Comparison of ENCODE assay signal across 15 cellular contexts in the genomic region with DNA sequence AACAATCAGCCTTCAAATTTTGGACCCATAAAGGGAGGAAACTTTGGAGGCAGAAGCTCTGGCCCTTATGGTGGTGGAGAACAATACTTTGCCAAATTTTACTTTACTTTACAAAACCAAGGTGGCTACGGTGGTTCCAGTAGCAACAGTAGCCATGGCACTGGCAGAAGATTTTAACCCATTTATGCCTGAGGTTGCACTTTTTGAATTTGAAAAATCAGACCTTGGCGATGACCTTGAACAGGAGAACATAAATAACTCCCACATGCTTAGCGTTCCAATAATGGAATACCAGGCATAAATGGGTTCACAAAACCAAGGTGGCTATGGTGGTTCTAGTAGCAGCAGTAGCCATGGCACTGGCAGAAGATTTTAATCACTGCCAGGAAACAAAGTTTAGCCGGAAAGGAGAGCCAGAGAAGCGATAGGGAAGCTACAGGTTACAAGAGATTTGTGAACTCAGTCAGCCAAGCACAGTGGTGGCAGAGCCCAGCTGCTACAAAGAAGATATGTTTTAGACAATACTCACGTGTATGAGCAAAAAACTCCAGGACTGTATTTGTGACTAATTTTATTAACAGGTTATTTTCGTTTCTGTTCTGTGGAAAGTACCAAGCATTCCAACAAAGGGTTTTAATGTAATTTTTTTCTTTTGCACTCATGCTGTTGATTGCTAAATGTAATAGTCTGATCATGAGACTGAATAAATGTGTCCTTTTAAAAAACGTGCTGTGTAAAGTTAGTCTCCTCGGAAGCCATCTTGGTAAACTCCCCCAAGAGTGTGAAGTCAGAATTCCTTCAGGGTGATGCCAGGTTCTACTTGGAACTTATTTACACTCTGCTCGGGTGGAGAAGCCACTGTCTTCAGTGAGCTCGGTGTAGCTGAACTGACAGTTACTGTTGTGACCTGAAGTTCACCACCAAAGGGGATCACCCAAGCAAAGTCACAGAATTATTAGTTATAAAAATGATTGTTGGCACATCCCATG. TPM values are rescaled to one million over a fixed set of nuclear protein-coding genes. Genes with fewer than 3 reads are reported as not detected.
A peak's percentile ranks its signal among the peaks of the same experiment; 100 is the strongest.
DNase-seq lines count a peak whose midpoint lies in the region; ATAC-seq and TF ChIP-seq lines count a peak whose summit lies in the region.
"Had no signal": no experiment of that assay in that cellular context is flagged by ENCODE, and none has a peak within 500 bp of the region (broad histone marks: within the 10 kb centered on the region; RNA-seq: fewer than 3 reads in every experiment).

No MANE protein-coding gene starts in this region.

- DNase-seq in activated B cell treated with CpG ODN at 0.5 μM for 24 hours (no peak), NCI-H187 treated with DMSO at 0.1 percent for 48 hours (lab: John Stamatoyannopoulos, UW) (no peak), DMS 273 treated with DMSO at 0.1 percent for 48 hours (lab: John Stamatoyannopoulos, UW) (no peak), activated gamma-delta T cell treated with Interleukin-2 at 50 U/mL for 16 hours (no peak)
- no peak for DNase-seq in activated naive CD4-positive, alpha-beta T cell treated with Interleukin-2 at 50 U/mL for 16 hours
- DNase-seq: activated CD8-positive, alpha-beta memory T cell treated with anti-CD3 and anti-CD28 coated beads for 24 hours; NCI-H2171 treated with DMSO at 0.1 percent for 48 hours; OCI-M1; stimulated activated naive CD8-positive, alpha-beta T cell treated with anti-CD3 and anti-CD28 coated beads, Interleukin-15, Interleukin-2, amounts not matched to agents 100 U/mL and 50 U/mL, for 24 hours had no signal

- POLR2A ChIA-PET in activated B cell treated with CpG ODN at 0.5 μM for 24 hours (lab: Charles Lee) = interaction anchor here (0.6 to 1.3 kb wide), 3 partner anchors 22 to 291 kb away, joined by 3 to 7 read pairs (median 3); no protein-coding TSS in a partner anchor

- no peak for TF ChIP-seq CTCF in activated B cell treated with CpG ODN at 0.5 μM for 24 hours (IDR thresholded peaks at IDR 0.05)

- no peaks in the 10 kb centered on the region for H3K27me3 Mint-ChIP-seq in activated B cell treated with CpG ODN at 0.5 μM for 24 hours
- H3K27me3 Mint-ChIP-seq: activated naive CD8-positive, alpha-beta T cell had no signal

- H3K36me3 Mint-ChIP-seq in activated B cell treated with CpG ODN at 0.5 μM for 24 hours (ENCODE audit: low read depth) = peaks cover 21% of the 10 kb centered on the region

- peak; percentile 53 for ATAC-seq in GM18502 (IDR thresholded peaks at IDR 0.05; ENCODE audit: poor library complexity, unreplicated experiment)
- ATAC-seq in GM19395 (IDR thresholded peaks at IDR 0.05; ENCODE audit: unreplicated experiment) = peak; percentile 42
- peak; percentile 38 for ATAC-seq in HG02884 (IDR thresholded peaks at IDR 0.05; ENCODE audit: unreplicated experiment)
- peak; percentile 66 for ATAC-seq in activated B cell treated with CpG ODN at 0.5 μM for 24 hours (ENCODE audit: low read depth)
- ATAC-seq: stimulated activated naive CD8-positive, alpha-beta T cell treated with anti-CD3 and anti-CD28 coated beads, Interleukin-15, Interleukin-2, amounts not matched to agents 100 U/mL and 50 U/mL, for 24 hours had no signal

- intact Hi-C loops in activated B cell treated with CpG ODN at 0.5 μM for 24 hours (cut with micrococcal nuclease) = no loop called here

- H3K9me3 Mint-ChIP-seq in activated B cell treated with CpG ODN at 0.5 μM for 24 hours = no peaks in the 10 kb centered on the region
- H3K9me3 Mint-ChIP-seq: T-helper 1 cell treated with Interleukin-12 subunit alpha and Interleukin-12 subunit beta and Interleukin-4 antibody, amounts not matched to agents 30 μg/mL and 1 μg/mL, for 36 hours had no signal

- peaks cover 5% of the 10 kb centered on the region for H3K4me1 Mint-ChIP-seq in activated B cell treated with CpG ODN at 0.5 μM for 24 hours

- CTCF ChIA-PET in activated B cell treated with CpG ODN at 0.5 μM for 24 hours (lab: Charles Lee) = interaction anchor here (0.9 to 2.8 kb wide), 4 partner anchors 22 to 60 kb away, joined by 3 to 7 read pairs (median 5); no protein-coding TSS in a partner anchor

- H3K27ac Mint-ChIP-seq in activated B cell treated with CpG ODN at 0.5 μM for 24 hours = peak overlapping the region; percentile 79
- H3K27ac Mint-ChIP-seq: activated naive CD8-positive, alpha-beta T cell; T-helper 1 cell treated with Interleukin-12 subunit alpha and Interleukin-12 subunit beta and Interleukin-4 antibody, amounts not matched to agents 30 μg/mL and 1 μg/mL, for 36 hours had no signal

- peak overlapping the region; percentile 61 for H3K4me3 Mint-ChIP-seq in activated B cell treated with CpG ODN at 0.5 μM for 24 hours
- H3K4me3 Mint-ChIP-seq: T-helper 1 cell treated with Interleukin-12 subunit alpha and Interleukin-12 subunit beta and Interleukin-4 antibody, amounts not matched to agents 30 μg/mL and 1 μg/mL, for 36 hours had no signal

RNA-seq across cellular contexts. Expression of gene SFT2D1, which starts 6.7 kb away (rescaled TPM):
- total RNA-seq in activated B cell treated with CpG ODN at 0.5 μM for 24 hours = 44.6 and 49.5 TPM in 2 replicates

RNA-seq across cellular contexts. Expression of gene PRR18, which starts 27.5 kb away (rescaled TPM):
- 0.10 TPM in 1 of 2 replicates, not detected in the other for total RNA-seq in activated B cell treated with CpG ODN at 0.5 μM for 24 hours
- total RNA-seq: fibroblast of lung had no signal

RNA-seq across cellular contexts. Expression of gene MPC1, which starts 47.1 kb away (rescaled TPM):
- 16.7 and 17.3 TPM in 2 replicates for total RNA-seq in activated B cell treated with CpG ODN at 0.5 μM for 24 hours
